In the genomic region with DNA sequence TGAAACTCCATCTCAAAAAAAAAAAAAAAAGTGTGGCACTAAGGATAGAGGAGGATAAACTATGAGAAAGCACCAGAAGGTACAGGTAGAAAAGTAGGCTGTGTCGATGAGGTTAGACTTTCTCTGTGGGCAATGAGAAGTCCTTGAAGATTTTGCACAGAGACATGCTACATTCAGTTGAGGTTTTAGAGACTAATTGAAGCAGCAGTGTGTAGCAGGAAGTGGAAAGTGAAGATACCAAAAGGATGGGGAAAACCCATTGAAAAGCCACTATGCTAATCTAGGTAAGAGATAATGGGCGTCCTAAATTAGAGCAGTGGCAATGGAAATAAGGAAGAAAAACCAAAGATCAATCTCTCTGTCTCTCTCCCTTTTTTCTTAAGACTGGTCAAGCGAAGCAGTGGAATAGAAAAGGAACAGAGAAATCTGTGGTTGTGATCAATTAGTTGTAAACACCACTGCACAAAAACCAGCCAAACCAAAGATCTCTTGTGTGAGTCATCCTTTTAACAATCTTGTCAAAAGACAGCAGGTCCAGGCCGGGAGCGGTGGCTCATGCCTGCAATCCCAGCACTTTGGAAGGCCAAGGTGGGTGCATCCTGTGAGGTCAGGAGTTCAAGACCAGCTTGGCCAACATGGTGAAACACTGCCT, we compare ENCODE assay signal across 9 cellular contexts. TPM values are rescaled to one million over a fixed set of nuclear protein-coding genes. Genes with fewer than 3 reads are reported as not detected.
A peak's percentile ranks its signal among the peaks of the same experiment; 100 is the strongest.
DNase-seq lines count a peak whose midpoint lies in the region; ATAC-seq and TF ChIP-seq lines count a peak whose summit lies in the region.
"Had no signal": no experiment of that assay in that cellular context is flagged by ENCODE, and none has a peak within 500 bp of the region (broad histone marks: within the 10 kb centered on the region; RNA-seq: fewer than 3 reads in every experiment).

No MANE protein-coding gene starts in this region.

- no peak overlapping the region for H3K27ac ChIP-seq in mammary epithelial cell (ENCODE audit: insufficient read depth, low read depth, low read length)

- no peak overlapping the region for H3K4me3 ChIP-seq in mammary epithelial cell (replicated peaks in 1 of 3; ENCODE audit: insufficient read depth in 1 of 3, low read depth in 2 of 3, low read length in 3 of 3)

- in situ Hi-C loops in mammary epithelial cell (cut with MboI; ENCODE audit: low sequenced_read_pairs in 2 of 2): loop anchor here in 1 of 2 donors (25.0 kb wide), 1 partner anchor 306 kb away; a partner anchor contains a TSS

- H3K4me3 Mint-ChIP-seq in MCF 10A (ENCODE audit: unreplicated experiment): no peak overlapping the region
- peak overlapping the region; percentile 15 for H3K4me3 Mint-ChIP-seq in activated T-cell treated with anti-CD3 and anti-CD28 coated beads, Interleukin-2, amount 50 U/mL, for 24 hours
- H3K4me3 Mint-ChIP-seq in stimulated activated naive CD8-positive, alpha-beta T cell treated with anti-CD3 and anti-CD28 coated beads, Interleukin-15, amount 100 ng/mL, for 72 hours: peak overlapping the region; percentile 44 to 49
- H3K4me3 Mint-ChIP-seq: neural crest cell had no signal

- H2AFZ ChIP-seq in mammary epithelial cell (ENCODE audit: low read depth, low read length): no peak overlapping the region

- no peaks in the 10 kb centered on the region for H3K36me3 ChIP-seq in mammary epithelial cell (ENCODE audit: insufficient read depth, low read length)

- no peaks in the 10 kb centered on the region for H3K9me3 Mint-ChIP-seq in MCF 10A (ENCODE audit: unreplicated experiment)
- H3K9me3 Mint-ChIP-seq in activated T-cell treated with anti-CD3 and anti-CD28 coated beads, Interleukin-2, amount 50 U/mL, for 24 hours: no peaks in the 10 kb centered on the region
- H3K9me3 Mint-ChIP-seq in stimulated activated naive CD8-positive, alpha-beta T cell treated with anti-CD3 and anti-CD28 coated beads, Interleukin-15, amount 100 ng/mL, for 72 hours: no peaks in the 10 kb centered on the region
- H3K9me3 Mint-ChIP-seq: neural crest cell had no signal

- no peaks in the 10 kb centered on the region for H3K36me3 Mint-ChIP-seq in MCF 10A (ENCODE audit: insufficient read depth, unreplicated experiment)
- no peaks in the 10 kb centered on the region for H3K36me3 Mint-ChIP-seq in activated T-cell treated with anti-CD3 and anti-CD28 coated beads, Interleukin-2, amount 50 U/mL, for 24 hours (ENCODE audit: low read depth)

- intact Hi-C loops in mammary epithelial cell (cut with micrococcal nuclease): no loop called here
- intact Hi-C loops in MCF 10A (cut with micrococcal nuclease): no loop called here

- no peaks in the 10 kb centered on the region for H3K4me1 ChIP-seq in mammary epithelial cell (ENCODE audit: insufficient read depth, low read length)

- dilution Hi-C loops in mammary epithelial cell (cut with HindIII; ENCODE audit: low sequenced_read_pairs): no loop called here

- WGBS in mammary epithelial cell (ENCODE audit: low coverage, missing lambda C conversion rate): 70% methylated on average over 5 of the region's 5 CpGs

- no peaks in the 10 kb centered on the region for H3K27me3 Mint-ChIP-seq in MCF 10A (ENCODE audit: insufficient read depth, unreplicated experiment)
- peaks cover 7% of the 10 kb centered on the region for H3K27me3 Mint-ChIP-seq in activated T-cell treated with anti-CD3 and anti-CD28 coated beads, Interleukin-2, amount 50 U/mL, for 24 hours
- peaks cover 20% of the 10 kb centered on the region for H3K27me3 Mint-ChIP-seq in stimulated activated naive CD8-positive, alpha-beta T cell treated with anti-CD3 and anti-CD28 coated beads, Interleukin-15, amount 100 ng/mL, for 72 hours

- CTCF ChIA-PET in mammary epithelial cell (lab: Charles Lee; ENCODE audit: low non-redundant PET): no interaction called here
- CTCF ChIA-PET in MCF 10A (lab: Yijun Ruan, JAX): interaction anchor here (0.9 to 1.0 kb wide), 2 partner anchors 12 to 18 kb away, joined by 3 read pairs; no protein-coding TSS in a partner anchor

- no peak overlapping the region for H3K4me2 ChIP-seq in mammary epithelial cell (ENCODE audit: insufficient read depth, low read depth, low read length)

- H3K27ac Mint-ChIP-seq in MCF 10A (ENCODE audit: low read depth, unreplicated experiment): no peak overlapping the region
- peak overlapping the region; percentile 75 for H3K27ac Mint-ChIP-seq in activated T-cell treated with anti-CD3 and anti-CD28 coated beads, Interleukin-2, amount 50 U/mL, for 24 hours
- H3K27ac Mint-ChIP-seq in stimulated activated naive CD8-positive, alpha-beta T cell treated with anti-CD3 and anti-CD28 coated beads, Interleukin-15, amount 100 ng/mL, for 72 hours: peak overlapping the region in 1 of 2 donors; percentile 90

- H3K9ac ChIP-seq in mammary epithelial cell (ENCODE audit: insufficient read depth, low read length): no peak overlapping the region

- no peak for TF ChIP-seq CTCF in mammary epithelial cell (conservative IDR thresholded peaks at IDR 0.05 in 1 of 2, IDR thresholded peaks at IDR 0.05 in 1 of 2; ENCODE audit: extremely low read depth in 1 of 2, insufficient read depth in 1 of 2, low read depth in 1 of 2, low read length in 2 of 2)
- no peak for TF ChIP-seq CTCF in MCF 10A (IDR thresholded peaks at IDR 0.05; ENCODE audit: unreplicated experiment)

- BruUV-seq in mammary epithelial cell (replicated peaks; lab: Mats Ljungman, UMichigan) (no TSS peak), MCF 10A (replicated peaks; lab: Mats Ljungman, UMichigan) (no TSS peak)

- peak; percentile 25 for DNase-seq in mammary epithelial cell
- DNase-seq in MCF 10A (ENCODE audit: unreplicated experiment): no peak
- peak; percentile 54 for DNase-seq in activated T-cell treated with anti-CD3 and anti-CD28 coated beads, Interleukin-2, amount 50 U/mL, for 24 hours
- DNase-seq in stimulated activated naive CD8-positive, alpha-beta T cell treated with anti-CD3 and anti-CD28 coated beads, Interleukin-15, amount 100 ng/mL, for 72 hours: peak; percentile 38 to 51
- DNase-seq in NCI-H2171 treated with DMSO at 0.1 percent for 48 hours (lab: John Stamatoyannopoulos, UW): no peak
- DNase-seq in mucosa of gallbladder (ENCODE audit: low spot score): no peak
- DNase-seq in amniotic stem cell (lab: John Stamatoyannopoulos, UW): no peak

- peaks cover 14% of the 10 kb centered on the region for H3K27me3 ChIP-seq in mammary epithelial cell (ENCODE audit: insufficient read depth, low read length)

- no peaks in the 10 kb centered on the region for H3K4me1 Mint-ChIP-seq in MCF 10A (ENCODE audit: insufficient read depth, unreplicated experiment)
- peaks cover 37% of the 10 kb centered on the region for H3K4me1 Mint-ChIP-seq in activated T-cell treated with anti-CD3 and anti-CD28 coated beads, Interleukin-2, amount 50 U/mL, for 24 hours (ENCODE audit: low read depth)
- H3K4me1 Mint-ChIP-seq in stimulated activated naive CD8-positive, alpha-beta T cell treated with anti-CD3 and anti-CD28 coated beads, Interleukin-15, amount 100 ng/mL, for 72 hours: peaks cover 45% of the 10 kb centered on the region

- no peaks in the 10 kb centered on the region for H3K79me2 ChIP-seq in mammary epithelial cell (ENCODE audit: insufficient read depth, low read length)

- H4K20me1 ChIP-seq in mammary epithelial cell (ENCODE audit: insufficient read depth, low read length): peaks cover 3% of the 10 kb centered on the region

- ATAC-seq in HG03139 (IDR thresholded peaks at IDR 0.05; ENCODE audit: unreplicated experiment): peak; percentile 80
- peak; percentile 94 for ATAC-seq in stimulated activated naive CD8-positive, alpha-beta T cell treated with anti-CD3 and anti-CD28 coated beads, Interleukin-15, amount 100 ng/mL, for 72 hours

- H3K9me3 ChIP-seq in mammary epithelial cell (replicated peaks; ENCODE audit: insufficient read depth, low read length): no peaks in the 10 kb centered on the region

- POLR2A ChIA-PET in MCF 10A (lab: Yijun Ruan, JAX): no interaction called here

RNA-seq across cellular contexts. Expression of a gene that starts 3.5 kb away (rescaled TPM):
- not detected for total RNA-seq in mammary epithelial cell
- polyA plus RNA-seq in mammary epithelial cell: not detected
- polyA minus RNA-seq in mammary epithelial cell: not detected
- not detected in 2 replicates for total RNA-seq in MCF 10A (2022)
- total RNA-seq in mucosa of gallbladder: 0.63 TPM
- total RNA-seq: neural crest cell had no signal

Comparison
In these comparisons a context has a peak if more than half of its experiments do, and no peak if none do; other contexts are left out.
1. DNase-seq: peak in mammary epithelial cell (single experiment), activated T-cell treated with anti-CD3 and anti-CD28 coated beads, Interleukin-2, amount 50 U/mL, for 24 hours (single experiment) and stimulated activated naive CD8-positive, alpha-beta T cell treated with anti-CD3 and anti-CD28 coated beads, Interleukin-15, amount 100 ng/mL, for 72 hours (2 of 2); none in MCF 10A (single experiment), NCI-H2171 treated with DMSO at 0.1 percent for 48 hours (single experiment), mucosa of gallbladder (single experiment) and amniotic stem cell (single experiment).